In genomic region chr11:45354976-45355705, GRCh38 we compare ENCODE assay signal across 8 cellular contexts.
DNase-seq lines count a peak whose midpoint lies in the region; ATAC-seq, FAIRE-seq and TF ChIP-seq lines count a peak whose summit lies in the region.

No MANE protein-coding gene starts in this region.

- peak overlapping the region; percentile 63; the same call in 1 of the 2 replicates for H3K9ac ChIP-seq in KMS-11

- TF ChIP-seq CTCF in KMS-11 (conservative IDR thresholded peaks at IDR 0.05; ENCODE audit: low read depth, low read length) = no peak
- TF ChIP-seq CTCF in hepatocyte (IDR thresholded peaks at IDR 0.05; ENCODE audit: poor library complexity) = no peak

- peaks cover 0 to 6% (median 2%) of the 10 kb centered on the region in 7 donors for H3K9me3 Mint-ChIP-seq in CD4-positive, CD25-positive, alpha-beta regulatory T cell

- H3K4me2 ChIP-seq in KMS-11 = peak overlapping the region; percentile 78; the same call in 1 of the 2 replicates
- peak overlapping the region; percentile 89 for H3K4me2 ChIP-seq in hepatocyte

- peak; percentile 92 to 95 for ATAC-seq in CD4-positive, CD25-positive, alpha-beta regulatory T cell (ENCODE audit: low read depth in 2 of 2)
- peak; percentile 93 for ATAC-seq in GM21390 (IDR thresholded peaks at IDR 0.05; ENCODE audit: unreplicated experiment)

- H3K27me3 Mint-ChIP-seq in CD4-positive, CD25-positive, alpha-beta regulatory T cell = peaks cover 28% of the 10 kb centered on the region

- peak overlapping the region; percentile 73 for H3K27ac ChIP-seq in CD4-positive, CD25-positive, alpha-beta regulatory T cell (ENCODE audit: insufficient read depth, low read length, poor library complexity, severe bottlenecking)
- H3K27ac ChIP-seq in KMS-11 = no peak overlapping the region
- peak overlapping the region; percentile 60 for H3K27ac ChIP-seq in angular gyrus (ENCODE audit: low read depth, low read length)
- H3K27ac ChIP-seq in hepatocyte = peak overlapping the region; percentile 63

- H3K36me3 ChIP-seq in CD4-positive, CD25-positive, alpha-beta regulatory T cell (ENCODE audit: control insufficient read depth, insufficient read depth, low read length) = no peaks in the 10 kb centered on the region
- H3K36me3 ChIP-seq in KMS-11 (ENCODE audit: insufficient read depth) (no peaks in the 10 kb centered on the region), hepatocyte (replicated peaks; ENCODE audit: insufficient read depth, low read depth) (no peaks in the 10 kb centered on the region)

- peaks cover 9 to 29% (median 22%) of the 10 kb centered on the region in 4 donors for H3K4me1 Mint-ChIP-seq in CD4-positive, CD25-positive, alpha-beta regulatory T cell

- H4K20me1 ChIP-seq in KMS-11 (ENCODE audit: insufficient read depth) (no peaks in the 10 kb centered on the region), hepatocyte (ENCODE audit: insufficient read depth, poor library complexity, severe bottlenecking) (no peaks in the 10 kb centered on the region)

- H3K9me3 ChIP-seq in CD4-positive, CD25-positive, alpha-beta regulatory T cell (ENCODE audit: control insufficient read depth in 2 of 2, low read length in 2 of 2) = no peaks in the 10 kb centered on the region
- no peaks in the 10 kb centered on the region for H3K9me3 ChIP-seq in hepatocyte (ENCODE audit: low read depth)

- H3K27me3 ChIP-seq in CD4-positive, CD25-positive, alpha-beta regulatory T cell (ENCODE audit: control insufficient read depth, insufficient read depth, low read length) = peaks cover 13% of the 10 kb centered on the region
- H3K27me3 ChIP-seq in KMS-11 (ENCODE audit: insufficient read depth, low read depth) = no peaks in the 10 kb centered on the region
- no peaks in the 10 kb centered on the region for H3K27me3 ChIP-seq in hepatocyte

- peak overlapping the region; percentile 87 to 92 (median 89) for H3K27ac Mint-ChIP-seq in CD4-positive, CD25-positive, alpha-beta regulatory T cell

- H3K79me2 ChIP-seq in KMS-11 (ENCODE audit: insufficient read depth, low read depth) (no peaks in the 10 kb centered on the region), hepatocyte (no peaks in the 10 kb centered on the region)

- H2AFZ ChIP-seq in KMS-11 (ENCODE audit: low read depth) (peak overlapping the region; percentile 97), hepatocyte (peak overlapping the region; percentile 75)

- peak overlapping the region; percentile 77 for H3K4me3 ChIP-seq in CD4-positive, CD25-positive, alpha-beta regulatory T cell (ENCODE audit: low read depth, low read length)
- no peak overlapping the region for H3K4me3 ChIP-seq in KMS-11 (IDR thresholded peaks at IDR 0.05; ENCODE audit: insufficient read depth, low read depth, low read length)
- H3K4me3 ChIP-seq in hepatocyte = peak overlapping the region; percentile 65

- H3K4me3 Mint-ChIP-seq in CD4-positive, CD25-positive, alpha-beta regulatory T cell = peak overlapping the region; percentile 58 to 85 (median 82)

- no peak for FAIRE-seq in urothelium cell line (lab: Jason Lieb, UNC)

- 18% methylated on average over 15 of the region's 30 CpGs for WGBS in hepatocyte (ENCODE audit: low lambda C conversion rate, missing lambda C conversion rate)

- peaks cover 17% of the 10 kb centered on the region for H3K4me1 ChIP-seq in CD4-positive, CD25-positive, alpha-beta regulatory T cell (ENCODE audit: control insufficient read depth, insufficient read depth, low read length, poor library complexity, severe bottlenecking)
- H3K4me1 ChIP-seq in KMS-11 (ENCODE audit: low read depth, poor library complexity, severe bottlenecking) = no peaks in the 10 kb centered on the region
- H3K4me1 ChIP-seq in hepatocyte (ENCODE audit: insufficient read depth) = peaks cover 10% of the 10 kb centered on the region

- H3K9me2 ChIP-seq in hepatocyte (replicated peaks; ENCODE audit: insufficient read depth) = no peaks in the 10 kb centered on the region

- DNase-seq in CD4-positive, CD25-positive, alpha-beta regulatory T cell = peak; percentile 80 to 93 (median 89)
- DNase-seq in T follicular helper cell (ENCODE audit: low read depth) (peak; percentile 81), hepatocyte (ENCODE audit: low spot score) (peak; percentile 93), renal cortical epithelial cell (ENCODE audit: low read depth) (peak; percentile 53), urothelium cell line (ENCODE audit: low spot score) (peak; percentile 42)

- peaks cover 6% of the 10 kb centered on the region for H3K36me3 Mint-ChIP-seq in CD4-positive, CD25-positive, alpha-beta regulatory T cell

Comparison
In these comparisons a context has a peak if more than half of its experiments do, and no peak if none do; other contexts are left out.
1. DNase-seq: peak in every context shown above with its lines; median percentile 93 in hepatocyte; 89 in CD4-positive, CD25-positive, alpha-beta regulatory T cell; 81 in T follicular helper cell; 53 in renal cortical epithelial cell; 42 in urothelium cell line.